ENCODE assay signal across 8 cellular contexts in genomic region chr15:44535509-44536297, GRCh38. TPM values are rescaled to one million over a fixed set of nuclear protein-coding genes. Genes with fewer than 3 reads are reported as not detected.
DNase-seq lines count a peak whose midpoint lies in the region; ATAC-seq, FAIRE-seq and TF ChIP-seq lines count a peak whose summit lies in the region.

No MANE protein-coding gene starts in this region.

- H2AFZ ChIP-seq in PC-3 (ENCODE audit: low read length) (peak overlapping the region; percentile 75), GM12878 (ENCODE audit: control insufficient read depth, low read depth, low read length) (peak overlapping the region; percentile 93)

- CTCF ChIA-PET in PC-3 (lab: Charles Lee), result no interaction called here
- CTCF ChIA-PET in GM12878 (lab: Yijun Ruan, JAX), result interaction anchor here (0.8 to 1.4 kb wide), 3 partner anchors 10 to 203 kb away, joined by 3 read pairs; no protein-coding TSS in a partner anchor

- no peak for TF ChIP-seq POLR2A in GM12878 (IDR thresholded peaks at IDR 0.05; ENCODE audit: low read depth, low read length)

- ATAC-seq in PC-3 (no peak), GM12878 (peak; percentile 4), GM21423 (IDR thresholded peaks at IDR 0.05; ENCODE audit: unreplicated experiment) (no peak)

- TF ChIP-seq EP300 in GM12878 (IDR thresholded peaks at IDR 0.05; ENCODE audit: borderline replicate concordance in 1 of 2, control insufficient read depth in 1 of 2, low read depth in 2 of 2, low read length in 2 of 2), result no peak

- WGBS in GM12878 (ENCODE audit: insufficient coverage, insufficient replicate concordance, low lambda C conversion rate, missing lambda C conversion rate), result 57% methylated on average over 24 of the region's 36 CpGs

- H3F3A ChIP-seq in PC-3 (ENCODE audit: low read length, unreplicated experiment), result no peaks in the 10 kb centered on the region

- intact Hi-C loops in PC-3 (cut with micrococcal nuclease) (loop anchor here (5.0 kb wide), 1 partner anchor 108 kb away; the partner anchor contains the start of gene CTDSPL2), GM12878 (cut with micrococcal nuclease; ENCODE audit: unreplicated experiment) (no loop called here)

- H3K4me2 ChIP-seq in PC-3 (ENCODE audit: low read length), result peak overlapping the region; percentile 94
- peak overlapping the region; percentile 96 for H3K4me2 ChIP-seq in GM12878 (ENCODE audit: control insufficient read depth, insufficient read depth)

- TF ChIP-seq RAD21 in GM12878 (IDR thresholded peaks at IDR 0.05; ENCODE audit: insufficient read depth, low read depth, low read length), result no peak

- H3K9me3 ChIP-seq in PC-3 (ENCODE audit: low read length), result no peaks in the 10 kb centered on the region
- H3K9me3 ChIP-seq in GM12878 (replicated peaks; ENCODE audit: control insufficient read depth, insufficient read depth, low read length), result no peaks in the 10 kb centered on the region

- H4K20me1 ChIP-seq in PC-3 (ENCODE audit: low read length), result peaks cover 20% of the 10 kb centered on the region
- no peaks in the 10 kb centered on the region for H4K20me1 ChIP-seq in GM12878 (ENCODE audit: control insufficient read depth, insufficient read depth)

- peaks cover 11% of the 10 kb centered on the region for H3K36me3 ChIP-seq in PC-3 (ENCODE audit: low read depth, low read length)
- no peaks in the 10 kb centered on the region for H3K36me3 ChIP-seq in GM12878 (ENCODE audit: control insufficient read depth in 2 of 2, insufficient read depth in 2 of 2, low read length in 1 of 2)
- H3K36me3 ChIP-seq in kidney epithelial cell (ENCODE audit: control insufficient read depth, insufficient read depth, low read length), result no peaks in the 10 kb centered on the region

- H3K9ac ChIP-seq in PC-3 (ENCODE audit: low read length) (peak overlapping the region; percentile 84), GM12878 (ENCODE audit: control insufficient read depth, insufficient read depth, low read length) (peak overlapping the region; percentile 78)

- no peaks in the 10 kb centered on the region for H3K27me3 ChIP-seq in PC-3 (ENCODE audit: low read length)
- no peaks in the 10 kb centered on the region for H3K27me3 ChIP-seq in GM12878 (replicated peaks in 1 of 2; ENCODE audit: control insufficient read depth in 2 of 2, insufficient read depth in 2 of 2, low read length in 1 of 2)
- H3K27me3 ChIP-seq in kidney epithelial cell (ENCODE audit: control insufficient read depth, insufficient read depth, low read length), result no peaks in the 10 kb centered on the region

- RAD21 ChIA-PET in GM12878 (lab: Charles Lee; ENCODE audit: unreplicated experiment), result interaction anchor here (1.5 kb wide), 1 partner anchor 192 kb away, joined by 5 read pairs; no protein-coding TSS in a partner anchor

- FAIRE-seq in GM12878 (lab: Jason Lieb, UNC), result no peak

- H3K4me1 ChIP-seq in PC-3 (ENCODE audit: insufficient read depth, low read length) (peaks cover 20% of the 10 kb centered on the region), GM12878 (ENCODE audit: control insufficient read depth, insufficient read depth, low read length) (peaks cover 4% of the 10 kb centered on the region; the same call in 1 of the 2 replicates)

- DNase-seq in NCI-H82 (lab: John Stamatoyannopoulos, UW) (peak; percentile 63), NCI-H82 treated with DMSO at 0.1 percent for 48 hours (lab: John Stamatoyannopoulos, UW; ENCODE audit: unreplicated experiment) (no peak), PC-3 (peak; percentile 41), GM12878 (ENCODE audit: low read depth, low spot score) (no peak), kidney epithelial cell (ENCODE audit: low read depth) (no peak), NCI-H446 treated with DMSO at 0.1 percent for 48 hours (lab: John Stamatoyannopoulos, UW) (no peak)
- peak in 2 of 3 donors; percentile 3 to 23 for DNase-seq in stimulated activated CD4-positive, alpha-beta T cell treated with anti-CD3 and anti-CD28 coated beads, TNF-alpha, amount 100 ng/mL, for 48 hours (ENCODE audit: low read depth in 3 of 3)

- peaks cover 50% of the 10 kb centered on the region for H3K79me2 ChIP-seq in PC-3 (ENCODE audit: low read length)
- peaks cover 34% of the 10 kb centered on the region for H3K79me2 ChIP-seq in GM12878 (ENCODE audit: control insufficient read depth, insufficient read depth, low read length)

- in situ Hi-C loops in GM12878 (cut with MboI), result no loop called here

- POLR2A ChIA-PET in PC-3 (lab: Charles Lee; ENCODE audit: unreplicated experiment), result no interaction called here
- POLR2A ChIA-PET in GM12878 (lab: Charles Lee), result interaction anchor here (0.6 to 1.0 kb wide), 4 partner anchors 9 to 722 kb away, joined by 3 read pairs; no protein-coding TSS in a partner anchor

- BruUV-seq in PC-3 (replicated peaks; lab: Mats Ljungman, UMichigan) (TSS peak; percentile 67), GM12878 (replicated peaks; lab: Mats Ljungman, UMichigan) (TSS peak; percentile 83)

- H3K4me3 ChIP-seq in PC-3 (ENCODE audit: low read length) (peak overlapping the region; percentile 78), GM12878 (peak overlapping the region; percentile 72), kidney epithelial cell (ENCODE audit: low read depth, low read length) (peak overlapping the region; percentile 75)

- H3K9me2 ChIP-seq in PC-3 (replicated peaks; ENCODE audit: low read length), result no peaks in the 10 kb centered on the region

- SMC1A ChIA-PET in GM12878 (lab: Charles Lee; ENCODE audit: uncharacterized antibody, unreplicated experiment), result interaction anchor here (0.5 kb wide), 1 partner anchor 57 kb away, joined by 5 read pairs; no protein-coding TSS in a partner anchor

- peak overlapping the region; percentile 82 for H3K27ac ChIP-seq in PC-3 (ENCODE audit: low read length)
- H3K27ac ChIP-seq in GM12878 (ENCODE audit: control insufficient read depth, insufficient read depth), result peak overlapping the region; percentile 85

- TF ChIP-seq CTCF in PC-3 (conservative IDR thresholded peaks at IDR 0.05; ENCODE audit: low read depth, low read length) (no peak), GM12878 (IDR thresholded peaks at IDR 0.05 in 2 of 3, conservative IDR thresholded peaks at IDR 0.05 in 1 of 3; ENCODE audit: control insufficient read depth in 2 of 3, extremely low read depth in 1 of 3, insufficient read depth in 1 of 3, low read depth in 3 of 3, low read length in 3 of 3) (no peak), kidney epithelial cell (IDR thresholded peaks at IDR 0.05; ENCODE audit: insufficient read depth, low read length, poor library complexity, severe bottlenecking) (no peak)

TF ChIP-seq in GM12878, 131 proteins besides CTCF, POLR2A, EP300 and RAD21:
- TF ChIP-seq HCFC1 (IDR thresholded peaks at IDR 0.05; ENCODE audit: low read length) (0 out of 2 replicates have a peak, but pooled peaks have one; percentile 5), MLLT1 (IDR thresholded peaks at IDR 0.05) (peak; percentile 88), BHLHE40 (IDR thresholded peaks at IDR 0.05; ENCODE audit: borderline replicate concordance in 1 of 2, low read depth in 2 of 2, low read length in 1 of 2) (0 out of 4 replicates have a peak, but pooled peaks of 1 of the 2 experiments have one; percentile 3), TCF12 (IDR thresholded peaks at IDR 0.05; ENCODE audit: low read depth, low read length) (no peak), MXI1 (IDR thresholded peaks at IDR 0.05; ENCODE audit: low read depth, low read length) (0 out of 2 replicates have a peak, but pooled peaks have one; percentile 22)

RNA-seq across cellular contexts. Expression of gene EIF3J, which starts 1.2 kb away (rescaled TPM):
- total RNA-seq in PC-3 (2014; rRNA removed) (38.2 and 39.0 TPM in 2 replicates), GM12878 (2014; rRNA removed) (45.4 and 47.6 TPM in 2 replicates), GM12878 (2014; rRNA removed; fragmentation: Illumina TruSeq; extraction: Trizol) (87.9 and 95.5 TPM in 2 replicates), GM12878 (2021) (96.2 and 101 TPM in 2 replicates), kidney epithelial cell (47.7 and 52.3 TPM in 2 replicates)
- total RNA-seq in GM12878 (2013; cell fraction: nucleolus; rRNA removed), result 78.4 and 80.3 TPM in 2 replicates
- polyA plus RNA-seq in GM12878 (2011; ENCODE audit: low read depth), result 25.9 TPM
- polyA plus RNA-seq in GM12878 (2011; rRNA removed) (91.0 and 119 TPM in 2 replicates), GM12878 (2014; fragmentation: Illumina TruSeq; extraction: Trizol) (126 and 162 TPM in 2 replicates), GM12878 (2014; fragmentation: Nextera tagmentation; extraction: Ambion mirVana) (10 to 100 TPM; 34.7 to 36.3 TPM), GM12878 (2014; rRNA removed) (56.2 and 75.7 TPM in 2 replicates), GM12878 (2016; fragmentation: Nextera tagmentation; extraction: Ambion mirVana) (10 to 100 TPM; 48.6 to 52.5 TPM)
- 33.0 and 43.7 TPM in 2 replicates for polyA plus RNA-seq in GM12878 (2011; cell fraction: cytosol; rRNA removed)
- polyA plus RNA-seq in GM12878 (2011; cell fraction: nucleus; rRNA removed), result 26.8 and 35.9 TPM in 2 replicates
- polyA plus RNA-seq in GM12878 (2012), result 48.4 and 60.8 TPM in 2 replicates
- 62.9 and 70.1 TPM in 2 replicates for polyA minus RNA-seq in GM12878 (2011; rRNA and poly(A)+ RNA removed)
- polyA minus RNA-seq in GM12878 (2011; cell fraction: cytosol; rRNA and poly(A)+ RNA removed), result 17.2 and 17.3 TPM in 2 replicates
- 11.6 and 20.5 TPM in 2 replicates for polyA minus RNA-seq in GM12878 (2011; cell fraction: nucleus; rRNA and poly(A)+ RNA removed)

Comparison
In these comparisons a context has a peak if more than half of its experiments do, and no peak if none do; other contexts are left out.
1. DNase-seq: peak in NCI-H82 (single experiment), PC-3 (single experiment) and stimulated activated CD4-positive, alpha-beta T cell treated with anti-CD3 and anti-CD28 coated beads, TNF-alpha, amount 100 ng/mL, for 48 hours (2 of 3); none in NCI-H82 treated with DMSO at 0.1 percent for 48 hours (single experiment), GM12878 (single experiment), kidney epithelial cell (single experiment) and NCI-H446 treated with DMSO at 0.1 percent for 48 hours (single experiment).
2. Peak in every context shown above with its lines, with median percentiles within 50 percentile points of each other: H3K4me3 ChIP-seq.